In the genomic region with DNA sequence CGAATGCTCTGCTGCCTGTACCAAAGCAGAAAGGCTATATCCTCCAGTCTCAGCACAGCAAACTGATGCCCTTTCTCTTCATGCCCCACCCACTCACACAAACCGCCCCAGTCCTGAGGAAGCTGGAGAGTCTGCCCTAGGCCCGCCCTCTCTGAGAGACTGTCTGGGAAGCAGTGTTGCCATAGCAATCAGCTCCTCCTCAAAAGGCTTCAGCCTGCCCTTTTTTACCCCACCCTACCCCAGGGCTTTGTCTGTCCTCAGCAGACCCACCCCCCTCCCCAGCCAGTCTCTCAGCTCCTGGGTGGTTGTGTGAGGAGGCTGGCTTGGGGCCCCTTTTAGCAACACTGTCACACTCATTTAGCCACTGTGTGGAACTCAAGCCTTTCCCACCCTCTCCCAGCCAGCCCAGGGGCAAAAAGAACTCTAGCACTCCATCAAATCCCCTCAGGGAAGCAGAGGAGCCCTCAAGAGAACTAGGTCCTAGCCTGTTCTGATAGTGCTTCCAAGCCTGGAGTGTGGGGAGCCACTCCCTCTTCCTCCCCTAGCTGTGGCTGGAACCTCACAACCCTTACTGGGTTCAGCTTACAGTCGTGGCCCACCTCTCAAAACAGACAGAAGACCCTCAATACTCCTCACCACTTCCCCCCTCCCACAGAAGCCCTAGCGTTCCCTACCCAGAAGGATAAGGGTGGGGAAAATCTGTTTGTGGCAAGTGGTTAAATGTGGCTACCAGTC, we compare ENCODE assay signal across 8 cellular contexts. TPM values are rescaled to one million over a fixed set of nuclear protein-coding genes. Genes with fewer than 3 reads are reported as not detected.
DNase-seq lines count a peak whose midpoint lies in the region; ATAC-seq and TF ChIP-seq lines count a peak whose summit lies in the region.

No MANE protein-coding gene starts in this region.

- H3K36me3 Mint-ChIP-seq in activated naive CD8-positive, alpha-beta T cell treated with anti-CD3 and anti-CD28 coated beads, Interleukin-2, amount 50 U/mL, for 24 hours (ENCODE audit: low read depth), result no peaks in the 10 kb centered on the region

- peaks cover 19% of the 10 kb centered on the region for H3F3A ChIP-seq in DOHH2 (ENCODE audit: control insufficient read depth, insufficient read depth)

- H3K4me2 ChIP-seq in DOHH2 (ENCODE audit: low read length) (peak overlapping the region; percentile 97), Karpas-422 (ENCODE audit: low read depth, low read length, poor library complexity, severe bottlenecking) (peak overlapping the region; percentile 79)

- H3K9me3 ChIP-seq in DOHH2 (ENCODE audit: control insufficient read depth, insufficient read depth, low read length) (no peaks in the 10 kb centered on the region), Karpas-422 (ENCODE audit: low read length) (no peaks in the 10 kb centered on the region), ovary (no peaks in the 10 kb centered on the region), uterus (no peaks in the 10 kb centered on the region)

- H3K27me3 ChIP-seq in DOHH2 (ENCODE audit: control insufficient read depth, low read length), result 0 out of 2 replicates have a peak, but pooled peaks cover 3% of the 10 kb centered on the region
- no peaks in the 10 kb centered on the region for H3K27me3 ChIP-seq in Karpas-422 (ENCODE audit: low read length)
- H3K27me3 ChIP-seq in ovary, result no peaks in the 10 kb centered on the region
- no peaks in the 10 kb centered on the region for H3K27me3 ChIP-seq in uterus

- TF ChIP-seq CTCF in DOHH2 (IDR thresholded peaks at IDR 0.05; ENCODE audit: low read depth, low read length, poor library complexity, severe bottlenecking) (no peak), ovary (IDR thresholded peaks at IDR 0.05) (no peak), uterus (IDR thresholded peaks at IDR 0.05) (no peak)

- no peaks in the 10 kb centered on the region for H3K27me3 Mint-ChIP-seq in activated naive CD8-positive, alpha-beta T cell treated with anti-CD3 and anti-CD28 coated beads, Interleukin-2, amount 50 U/mL, for 24 hours

- peak; percentile 41 for ATAC-seq in activated naive CD8-positive, alpha-beta T cell treated with anti-CD3 and anti-CD28 coated beads, Interleukin-2, amount 50 U/mL, for 24 hours
- no peak for ATAC-seq in HG03159 (IDR thresholded peaks at IDR 0.05; ENCODE audit: unreplicated experiment)

- H3K4me1 ChIP-seq in DOHH2 (ENCODE audit: control insufficient read depth, low read length), result peaks cover 45% of the 10 kb centered on the region
- peaks cover 45% of the 10 kb centered on the region for H3K4me1 ChIP-seq in Karpas-422 (ENCODE audit: low read length)
- peaks cover 19% of the 10 kb centered on the region for H3K4me1 ChIP-seq in ovary (ENCODE audit: insufficient read depth)
- peaks cover 0 to 10% of the 10 kb centered on the region in 2 donors for H3K4me1 ChIP-seq in uterus

- H2AFZ ChIP-seq in Karpas-422 (ENCODE audit: low read length), result peak overlapping the region; percentile 27; the same call in 1 of the 2 replicates

- in situ Hi-C loops in SK-MEL-5 (cut with HindIII; ENCODE audit: low pct_unique_long_range_greater_than_20kb, low sequenced_read_pairs), result no loop called here

- H3K4me1 Mint-ChIP-seq in activated naive CD8-positive, alpha-beta T cell treated with anti-CD3 and anti-CD28 coated beads, Interleukin-2, amount 50 U/mL, for 24 hours, result peaks cover 69% of the 10 kb centered on the region

- WGBS in ovary, 3 donors, result 3 to 5% (median 4%) methylated on average over 5 of the region's 5 CpGs

- intact Hi-C loops in cardiac septum (cut with DNase I), result loop anchor here (10.0 kb wide), 2 partner anchors 441 to 491 kb away; a partner anchor contains a TSS
- intact Hi-C loops in ovary (cut with DNase I), result loop anchor here in 2 of 4 donors (2.0 to 10.0 kb wide), 5 partner anchors 42 to 449 kb away; a partner anchor contains a TSS
- intact Hi-C loops in uterus (cut with DNase I; ENCODE audit: low total_unique reads), result loop anchor here (10.0 kb wide), 1 partner anchor 701 kb away; a partner anchor contains a TSS

- no peaks in the 10 kb centered on the region for H3K9me3 Mint-ChIP-seq in activated naive CD8-positive, alpha-beta T cell treated with anti-CD3 and anti-CD28 coated beads, Interleukin-2, amount 50 U/mL, for 24 hours

- DNase-seq in Karpas-422 (peak; percentile 88), SK-MEL-5 (ENCODE audit: low read depth, low spot score) (peak; percentile 94), cardiac septum (ENCODE audit: low spot score) (peak; percentile 92), ovary (peak; percentile 64 to 80 (median 67)), uterus (peak; percentile 69 to 80)
- peak; percentile 78 for DNase-seq in activated naive CD8-positive, alpha-beta T cell treated with anti-CD3 and anti-CD28 coated beads, Interleukin-2, amount 50 U/mL, for 24 hours

- TF ChIP-seq POLR2A in ovary (IDR thresholded peaks at IDR 0.05) (no peak), uterus (IDR thresholded peaks at IDR 0.05) (no peak)

- H3K9me2 ChIP-seq in DOHH2 (replicated peaks; ENCODE audit: control insufficient read depth, low read length) (no peaks in the 10 kb centered on the region), Karpas-422 (replicated peaks; ENCODE audit: insufficient read depth, low read length) (no peaks in the 10 kb centered on the region)

- H4K20me1 ChIP-seq in DOHH2 (ENCODE audit: control insufficient read depth, insufficient read depth, low read depth, low read length) (no peaks in the 10 kb centered on the region), Karpas-422 (ENCODE audit: insufficient read depth, low read depth, low read length) (peaks cover 10% of the 10 kb centered on the region; the same call in 1 of the 2 replicates)

- TF ChIP-seq EP300 in ovary (IDR thresholded peaks at IDR 0.05), result no peak

- peak overlapping the region; percentile 94 for H3K4me3 ChIP-seq in DOHH2 (ENCODE audit: low read length)
- H3K4me3 ChIP-seq in Karpas-422 (ENCODE audit: low read length), result peak overlapping the region; percentile 70
- peak overlapping the region; percentile 1 for H3K4me3 ChIP-seq in ovary
- peak overlapping the region; percentile 45 to 55 for H3K4me3 ChIP-seq in uterus

- H3K9ac ChIP-seq in Karpas-422 (ENCODE audit: low read length), result peak overlapping the region; percentile 52

- peak overlapping the region; percentile 70 for H3K27ac Mint-ChIP-seq in activated naive CD8-positive, alpha-beta T cell treated with anti-CD3 and anti-CD28 coated beads, Interleukin-2, amount 50 U/mL, for 24 hours

- no peaks in the 10 kb centered on the region for H3K79me2 ChIP-seq in DOHH2 (ENCODE audit: control insufficient read depth, low read length)
- H3K79me2 ChIP-seq in Karpas-422 (ENCODE audit: low read length), result no peaks in the 10 kb centered on the region

- H3K36me3 ChIP-seq in DOHH2 (ENCODE audit: control insufficient read depth, low read length) (no peaks in the 10 kb centered on the region), Karpas-422 (ENCODE audit: insufficient read depth, low read length) (no peaks in the 10 kb centered on the region), ovary (no peaks in the 10 kb centered on the region), uterus (no peaks in the 10 kb centered on the region)

- peak overlapping the region; percentile 83 for H3K4me3 Mint-ChIP-seq in activated naive CD8-positive, alpha-beta T cell treated with anti-CD3 and anti-CD28 coated beads, Interleukin-2, amount 50 U/mL, for 24 hours

- peak overlapping the region; percentile 85 for H3K27ac ChIP-seq in DOHH2 (ENCODE audit: low read depth, low read length)
- H3K27ac ChIP-seq in Karpas-422 (ENCODE audit: low read length), result peak overlapping the region; percentile 82
- H3K27ac ChIP-seq in ovary, result peak overlapping the region; percentile 73 to 82
- H3K27ac ChIP-seq in uterus, result peak overlapping the region; percentile 88 to 89

RNA-seq across cellular contexts. Expression of a gene that starts 1.4 kb away (rescaled TPM):
- total RNA-seq in Karpas-422 (2014; rRNA removed; shearing (Covaris generic); ENCODE audit: low replicate concordance), result 3.2 and 3.5 TPM in 2 replicates
- 18.3 and 22.1 TPM in 2 replicates for total RNA-seq in SK-MEL-5 (2014; rRNA removed; shearing (Covaris generic))
- polyA plus RNA-seq in SK-MEL-5 (2015; cell fraction: cytosol; rRNA removed), result 25.1 and 26.6 TPM in 2 replicates
- 25.7 and 32.0 TPM in 2 replicates for polyA plus RNA-seq in SK-MEL-5 (2015; cell fraction: nucleus; rRNA removed)
- total RNA-seq in cardiac septum (20.0 TPM), ovary (1 to 10 TPM; 2.5 to 9.5 (median 6.9) TPM), uterus (10 to 100 TPM in 1 of 4 donors, 1 to 10 TPM in 1, under 1 TPM in 2; 0.51 to 14.8 (median 4.1) TPM)
- polyA plus RNA-seq in ovary, result 10 to 100 TPM in 1 of 2 donors, 1 to 10 TPM in 1; 7.1 to 12.2 TPM

RNA-seq across cellular contexts. Expression of a gene that starts 11.3 kb away (rescaled TPM):
- total RNA-seq in Karpas-422 (2014; rRNA removed; shearing (Covaris generic); ENCODE audit: low replicate concordance), result 141 and 250 TPM in 2 replicates
- total RNA-seq in SK-MEL-5 (2014; rRNA removed; shearing (Covaris generic)), result 123 and 140 TPM in 2 replicates
- polyA plus RNA-seq in SK-MEL-5 (2015; cell fraction: cytosol; rRNA removed), result 160 and 165 TPM in 2 replicates
- polyA plus RNA-seq in SK-MEL-5 (2015; cell fraction: nucleus; rRNA removed), result 138 and 192 TPM in 2 replicates
- 95.2 TPM for total RNA-seq in cardiac septum
- 10 to 100 TPM; 70.8 to 97.7 (median 84.1) TPM for total RNA-seq in ovary
- polyA plus RNA-seq in ovary, result 10 to 100 TPM; 70.1 to 81.5 TPM
- 100 to 1,000 TPM in 1 of 4 donors, 10 to 100 TPM in 3; 58.4 to 107 (median 63.4) TPM for total RNA-seq in uterus

RNA-seq across cellular contexts. Expression of a gene that starts 17.9 kb away (rescaled TPM):
- 25.1 and 29.3 TPM in 2 replicates for total RNA-seq in Karpas-422 (2014; rRNA removed; shearing (Covaris generic); ENCODE audit: low replicate concordance)
- 16.9 and 23.2 TPM in 2 replicates for total RNA-seq in SK-MEL-5 (2014; rRNA removed; shearing (Covaris generic))
- polyA plus RNA-seq in SK-MEL-5 (2015; cell fraction: cytosol; rRNA removed), result 26.8 and 32.3 TPM in 2 replicates
- polyA plus RNA-seq in SK-MEL-5 (2015; cell fraction: nucleus; rRNA removed), result 35.9 and 37.3 TPM in 2 replicates
- 9.3 TPM for total RNA-seq in cardiac septum
- total RNA-seq in ovary, result 10 to 100 TPM; 12.9 to 22.8 (median 19.6) TPM
- polyA plus RNA-seq in ovary, result 10 to 100 TPM; 13.1 to 20.4 TPM
- 10 to 100 TPM in 3 of 4 donors, 1 to 10 TPM in 1; 2.8 to 21.5 (median 14.6) TPM for total RNA-seq in uterus

RNA-seq across cellular contexts. Expression of a gene that starts 34.5 kb away (rescaled TPM):
- 38.8 and 47.9 TPM in 2 replicates for total RNA-seq in Karpas-422 (2014; rRNA removed; shearing (Covaris generic); ENCODE audit: low replicate concordance)
- total RNA-seq in SK-MEL-5 (2014; rRNA removed; shearing (Covaris generic)), result 14.9 and 18.9 TPM in 2 replicates
- 18.5 and 22.3 TPM in 2 replicates for polyA plus RNA-seq in SK-MEL-5 (2015; cell fraction: cytosol; rRNA removed)
- 73.3 and 112 TPM in 2 replicates for polyA plus RNA-seq in SK-MEL-5 (2015; cell fraction: nucleus; rRNA removed)
- total RNA-seq in cardiac septum (5.6 TPM), ovary (10 to 100 TPM in 5 of 7 donors, 1 to 10 TPM in 2; 6.7 to 17.2 (median 12.4) TPM), uterus (10 to 100 TPM in 1 of 4 donors, 1 to 10 TPM in 3; 1.8 to 29.1 (median 8.3) TPM)
- polyA plus RNA-seq in ovary, result 10 to 100 TPM; 10.8 to 26.1 TPM

RNA-seq across cellular contexts. Expression of a gene that starts 41.9 kb away (rescaled TPM):
- 157 and 183 TPM in 2 replicates for total RNA-seq in Karpas-422 (2014; rRNA removed; shearing (Covaris generic); ENCODE audit: low replicate concordance)
- total RNA-seq in SK-MEL-5 (2014; rRNA removed; shearing (Covaris generic)), result 203 and 217 TPM in 2 replicates
- polyA plus RNA-seq in SK-MEL-5 (2015; cell fraction: cytosol; rRNA removed), result 125 and 163 TPM in 2 replicates
- polyA plus RNA-seq in SK-MEL-5 (2015; cell fraction: nucleus; rRNA removed), result 133 and 151 TPM in 2 replicates
- 309 TPM for total RNA-seq in cardiac septum
- total RNA-seq in ovary, result 100 to 1,000 TPM in 6 of 7 donors, 10 to 100 TPM in 1; 78.0 to 178 (median 149) TPM
- 100 to 1,000 TPM in 1 of 2 donors, 10 to 100 TPM in 1; 91.6 to 276 TPM for polyA plus RNA-seq in ovary
- 100 to 1,000 TPM in 3 of 4 donors, 10 to 100 TPM in 1; 57.6 to 252 (median 174) TPM for total RNA-seq in uterus

Comparison
In these comparisons a context has a peak if more than half of its experiments do, and no peak if none do; other contexts are left out.
1. H3K4me3 ChIP-seq: peak in every context shown above with its lines; median percentile 94 in DOHH2; 70 in Karpas-422; 50 in uterus; 1 in ovary.